1 cellular context compared by ENCODE assay signal in genomic region chrX:9586992-9587392, GRCh38.
TF ChIP-seq lines count a peak whose summit lies in the region.

No MANE protein-coding gene starts in this region.

TF ChIP-seq in WTC11, 78 proteins besides CTCF, POLR2A, EP300 and RAD21 (continued from another document):
- TF ChIP-seq STAT6 (CRISPR knock-in tag; conservative IDR thresholded peaks at IDR 0.05; ENCODE audit: low read depth) (no peak), GABPB1 (CRISPR knock-in tag; IDR thresholded peaks at IDR 0.05) (no peak), IRF1 (CRISPR knock-in tag; IDR thresholded peaks at IDR 0.05) (no peak), KAT7 (CRISPR knock-in tag; IDR thresholded peaks at IDR 0.05; ENCODE audit: borderline replicate concordance) (no peak), CREB1 (CRISPR knock-in tag; IDR thresholded peaks at IDR 0.05) (no peak)
TF ChIP-seq in WTC11: peak in this region for 0.
